Comparison of ENCODE assay signal across 8 cellular contexts in the genomic region with DNA sequence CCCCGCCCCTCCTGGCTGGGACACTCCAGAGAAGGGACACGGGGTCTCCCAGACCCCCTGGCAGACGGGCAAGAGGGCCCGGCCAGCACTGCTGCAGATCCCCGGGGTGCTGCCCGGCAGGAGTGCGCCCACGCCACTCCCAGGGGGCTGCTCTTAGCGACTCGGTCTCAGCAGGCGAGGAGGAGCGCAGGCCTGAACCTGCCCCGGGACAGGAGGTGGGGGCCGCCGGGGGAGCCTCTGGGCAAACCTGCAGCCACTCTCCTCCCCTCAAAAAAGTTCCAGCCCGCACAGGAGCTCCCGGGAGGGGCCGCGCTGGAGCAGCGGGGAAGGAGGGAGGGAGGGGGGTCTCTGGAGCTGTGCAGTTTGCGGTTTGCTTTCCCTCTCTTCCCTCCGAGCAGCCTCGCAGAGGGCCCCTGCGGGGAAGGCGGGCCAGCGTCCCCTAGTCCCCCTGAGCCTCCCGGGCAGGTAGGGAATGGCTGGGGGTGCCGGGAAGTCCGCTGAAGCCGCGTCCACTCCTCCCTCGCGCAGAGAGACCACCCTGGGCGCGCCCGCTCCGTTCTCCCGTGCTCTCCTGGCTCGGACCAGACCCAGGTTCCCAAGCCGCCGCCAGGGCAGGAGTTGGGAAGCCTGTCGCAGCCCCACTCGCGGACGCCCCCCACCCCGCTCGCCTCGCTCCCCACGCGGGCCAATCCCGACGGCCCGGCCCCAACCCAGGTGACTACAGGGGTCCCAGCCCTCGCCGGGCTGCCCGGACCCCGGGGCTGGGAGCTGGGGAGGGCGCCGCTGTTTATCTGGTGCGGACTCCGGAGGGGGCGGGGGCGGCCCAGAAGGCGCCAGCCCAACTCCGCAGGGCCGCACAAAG. TPM values are rescaled to one million over a fixed set of nuclear protein-coding genes. Genes with fewer than 3 reads are reported as not detected.
DNase-seq lines count a peak whose midpoint lies in the region; ATAC-seq and TF ChIP-seq lines count a peak whose summit lies in the region.
"Had no signal": no experiment of that assay in that cellular context is flagged by ENCODE, and none has a peak within 500 bp of the region (broad histone marks: within the 10 kb centered on the region; RNA-seq: fewer than 3 reads in every experiment).

No MANE protein-coding gene starts in this region.

- H3K4me3 ChIP-seq in HUES6 (ENCODE audit: low read depth, low read length) (peak overlapping the region; percentile 83), right lobe of liver (peak overlapping the region in 2 of 3 donors; percentile 18 to 35), thyroid gland (replicated peaks in 1 of 3) (peak overlapping the region in 2 of 3 donors; percentile 51 to 59)

- H3K27ac Mint-ChIP-seq in central memory CD8-positive, alpha-beta T cell (ENCODE audit: low read depth), result no peak overlapping the region

- H3K9ac ChIP-seq in HUES6 (ENCODE audit: low read length), result peak overlapping the region; percentile 79

- no peak for DNase-seq in central memory CD8-positive, alpha-beta T cell (ENCODE audit: low spot score in 2 of 2)
- DNase-seq in right lobe of liver, result peak in 2 of 3 donors; percentile 47 to 57
- DNase-seq in thyroid gland, result no peak
- DNase-seq in activated CD4-positive, CD25-positive, alpha-beta regulatory T cell treated with anti-CD3 and anti-CD28 coated beads, Interleukin-2, amount 50 U/mL, for 72 hours, result no peak
- no peak for DNase-seq in NCI-H2081 (lab: John Stamatoyannopoulos, UW)
- DNase-seq in KBM-7, result no peak

- H3K27me3 ChIP-seq in HUES6 (ENCODE audit: control insufficient read depth, insufficient read depth, low read length) (no peaks in the 10 kb centered on the region), right lobe of liver (no peaks in the 10 kb centered on the region), thyroid gland (no peaks in the 10 kb centered on the region)
- H3K27me3 ChIP-seq: adrenal gland had no signal

- peaks cover 20% of the 10 kb centered on the region for H3K4me1 Mint-ChIP-seq in central memory CD8-positive, alpha-beta T cell

- H3K4me1 ChIP-seq in HUES6 (ENCODE audit: control insufficient read depth, insufficient read depth, low read length) (peaks cover 55% of the 10 kb centered on the region), right lobe of liver (peaks cover 0 to 12% (median 0%) of the 10 kb centered on the region in 4 donors), thyroid gland (peaks cover 30 to 37% of the 10 kb centered on the region in 2 donors)

- TF ChIP-seq POLR2A in right lobe of liver (IDR thresholded peaks at IDR 0.05), result no peak
- TF ChIP-seq POLR2A in thyroid gland (IDR thresholded peaks at IDR 0.05), result no peak

- peaks cover 8% of the 10 kb centered on the region for H3K36me3 Mint-ChIP-seq in central memory CD8-positive, alpha-beta T cell (ENCODE audit: insufficient read depth)

- H3K9me3 ChIP-seq in HUES6 (ENCODE audit: control insufficient read depth, insufficient read depth, low read depth, low read length), result no peaks in the 10 kb centered on the region
- no peaks in the 10 kb centered on the region for H3K9me3 ChIP-seq in right lobe of liver
- no peaks in the 10 kb centered on the region for H3K9me3 ChIP-seq in thyroid gland
- H3K9me3 ChIP-seq: adrenal gland had no signal

- in situ Hi-C loops in KBM-7 (cut with MboI; ENCODE audit: low pct_unique_long_range_greater_than_20kb, low sequenced_read_pairs), result no loop called here

- H3K36me3 ChIP-seq in HUES6 (ENCODE audit: control insufficient read depth, insufficient read depth, low read length), result peaks cover 35% of the 10 kb centered on the region
- peaks cover 0 to 4% (median 2%) of the 10 kb centered on the region in 4 donors for H3K36me3 ChIP-seq in right lobe of liver
- peaks cover 0 to 7% of the 10 kb centered on the region in 2 donors for H3K36me3 ChIP-seq in thyroid gland

- peak overlapping the region; percentile 20 for H3K4me3 Mint-ChIP-seq in central memory CD8-positive, alpha-beta T cell

- no peak for TF ChIP-seq CTCF in right lobe of liver (IDR thresholded peaks at IDR 0.05)
- no peak for TF ChIP-seq CTCF in thyroid gland (IDR thresholded peaks at IDR 0.05)

- intact Hi-C loops in right lobe of liver (cut with DNase I), result no loop called here
- intact Hi-C loops in thyroid gland (cut with DNase I), result no loop called here

- peak overlapping the region; percentile 76; the same call in 1 of the 2 replicates for H3K27ac ChIP-seq in HUES6 (ENCODE audit: low read depth, low read length)
- no peak overlapping the region for H3K27ac ChIP-seq in right lobe of liver
- no peak overlapping the region for H3K27ac ChIP-seq in thyroid gland

- no peaks in the 10 kb centered on the region for H3K9me3 Mint-ChIP-seq in central memory CD8-positive, alpha-beta T cell

- ATAC-seq in central memory CD8-positive, alpha-beta T cell (replicated peaks; ENCODE audit: extremely low read depth, poor library complexity, severe bottlenecking), result no peak
- no peak for ATAC-seq in right lobe of liver

- H3K27me3 Mint-ChIP-seq in central memory CD8-positive, alpha-beta T cell, result no peaks in the 10 kb centered on the region

- no CpG with 5 or more reads among the region's 66 CpGs for WGBS in right lobe of liver (ENCODE audit: insufficient coverage, low coverage, low lambda C conversion rate, missing lambda C conversion rate)
- 8 to 13% methylated on average over 10 to 14 of the region's 66 CpGs for WGBS in thyroid gland, 2 donors

RNA-seq across cellular contexts. Expression of gene NACC2, which starts 44.2 kb away (rescaled TPM):
- total RNA-seq in right lobe of liver (10 to 100 TPM; 10.9 to 25.8 (median 13.8) TPM), thyroid gland (10 to 100 TPM; 18.4 to 33.6 (median 22.4) TPM)

Comparison
In these comparisons a context has a peak if more than half of its experiments do, and no peak if none do; other contexts are left out.
1. H3K4me3 ChIP-seq: peak in every context shown above with its lines; median percentile 83 in HUES6; 55 in thyroid gland; 26 in right lobe of liver.
2. DNase-seq: peak in right lobe of liver (2 of 3); none in central memory CD8-positive, alpha-beta T cell (0 of 2), thyroid gland (0 of 2), activated CD4-positive, CD25-positive, alpha-beta regulatory T cell treated with anti-CD3 and anti-CD28 coated beads, Interleukin-2, amount 50 U/mL, for 72 hours (single experiment), NCI-H2081 (0 of 2) and KBM-7 (single experiment).